Comparison of ENCODE assay signal across 19 cellular contexts in genomic region chr6:42720739-42721138, GRCh38. TPM values are rescaled to one million over a fixed set of nuclear protein-coding genes. Genes with fewer than 3 reads are reported as not detected.
A peak's percentile ranks its signal among the peaks of the same experiment; 100 is the strongest.
DNase-seq lines count a peak whose midpoint lies in the region; FAIRE-seq and TF ChIP-seq lines count a peak whose summit lies in the region.
"Had no signal": no experiment of that assay in that cellular context is flagged by ENCODE, and none has a peak within 500 bp of the region (broad histone marks: within the 10 kb centered on the region; RNA-seq: fewer than 3 reads in every experiment).

No MANE protein-coding gene starts in this region.

- no peak overlapping the region for H3K23ac ChIP-seq in mesenchymal stem cell (ENCODE audit: low read length in 2 of 2)

- peak overlapping the region; percentile 22 for H2AK5ac ChIP-seq in mesenchymal stem cell (ENCODE audit: low read length, severe bottlenecking)

- no peak overlapping the region for H3K9ac ChIP-seq in mesenchymal stem cell (ENCODE audit: low read length)
- no peak overlapping the region for H3K9ac ChIP-seq in smooth muscle cell (ENCODE audit: low read depth)

- H4K91ac ChIP-seq in mesenchymal stem cell (ENCODE audit: low read length) = no peak overlapping the region

- H3K4me2 ChIP-seq in mesenchymal stem cell (ENCODE audit: low read length, poor library complexity, severe bottlenecking) = peak overlapping the region; percentile 14
- H3K4me2 ChIP-seq in smooth muscle cell = no peak overlapping the region

- H3F3A ChIP-seq in smooth muscle cell (ENCODE audit: low read depth) = no peaks in the 10 kb centered on the region

- no peak overlapping the region for H3K18ac ChIP-seq in mesenchymal stem cell (ENCODE audit: low read depth in 1 of 2, low read length in 2 of 2)

- H3K36me3 ChIP-seq in brain microvascular endothelial cell (replicated peaks) = no peaks in the 10 kb centered on the region
- no peaks in the 10 kb centered on the region for H3K36me3 ChIP-seq in mesenchymal stem cell (ENCODE audit: control insufficient read depth in 1 of 2, insufficient read depth in 2 of 2, low read depth in 1 of 2, low read length in 2 of 2)
- H3K36me3 ChIP-seq in small intestine (ENCODE audit: control insufficient read depth in 2 of 2, insufficient read depth in 2 of 2, low read length in 2 of 2) = no peaks in the 10 kb centered on the region
- no peaks in the 10 kb centered on the region for H3K36me3 ChIP-seq in smooth muscle cell (ENCODE audit: low read depth)

- FAIRE-seq in small intestine (lab: Jason Lieb, UNC) = no peak
- FAIRE-seq: GM19239 had no signal

- no peak overlapping the region for H4K8ac ChIP-seq in mesenchymal stem cell (ENCODE audit: low read length)

- no peak overlapping the region for H2AFZ ChIP-seq in mesenchymal stem cell (ENCODE audit: low read depth, low read length)
- H2AFZ ChIP-seq in smooth muscle cell (ENCODE audit: low read depth) = no peak overlapping the region

- H3K79me2 ChIP-seq in smooth muscle cell (ENCODE audit: low read depth) = no peaks in the 10 kb centered on the region

- H2BK120ac ChIP-seq in mesenchymal stem cell (ENCODE audit: low read depth, low read length) = no peak overlapping the region

- peak; percentile 15 for TF ChIP-seq CTCF in brain microvascular endothelial cell (IDR thresholded peaks at IDR 0.05; ENCODE audit: low read depth, low read length, missing control alignments)
- no peak for TF ChIP-seq CTCF in smooth muscle cell (IDR thresholded peaks at IDR 0.05; ENCODE audit: borderline replicate concordance, insufficient read depth, poor library complexity, severe bottlenecking)

- H4K20me1 ChIP-seq in smooth muscle cell (ENCODE audit: low read depth) = no peaks in the 10 kb centered on the region

- no peaks in the 10 kb centered on the region for H3K79me1 ChIP-seq in mesenchymal stem cell (replicated peaks; ENCODE audit: low read length, poor library complexity, severe bottlenecking)

- H3K27me3 ChIP-seq in brain microvascular endothelial cell (replicated peaks) = no peaks in the 10 kb centered on the region
- peaks cover 0 to 6% of the 10 kb centered on the region in 2 experiments for H3K27me3 ChIP-seq in mesenchymal stem cell (ENCODE audit: control insufficient read depth in 1 of 2, insufficient read depth in 1 of 2, low read length in 2 of 2)
- H3K27me3 ChIP-seq in small intestine (ENCODE audit: control insufficient read depth in 2 of 2, insufficient read depth in 2 of 2, low read length in 2 of 2) = no peaks in the 10 kb centered on the region
- peaks cover 5% of the 10 kb centered on the region for H3K27me3 ChIP-seq in smooth muscle cell (ENCODE audit: low read depth)
- H3K27me3 ChIP-seq: esophagus muscularis mucosa had no signal

- H3K9me3 ChIP-seq in mesenchymal stem cell (ENCODE audit: control insufficient read depth, low read length) (no peaks in the 10 kb centered on the region), small intestine (ENCODE audit: control insufficient read depth, low read depth) (no peaks in the 10 kb centered on the region), smooth muscle cell (replicated peaks; ENCODE audit: low read depth) (no peaks in the 10 kb centered on the region)
- H3K9me3 ChIP-seq: esophagus muscularis mucosa had no signal

- in situ Hi-C loops in brain microvascular endothelial cell (cut with HindIII; ENCODE audit: low pct_ligation_motif_present, low sequenced_read_pairs) = no loop called here

- DNase-seq in ELR (ENCODE audit: low read depth) = peak; percentile 38
- peak; percentile 62 for DNase-seq in NCI-H226
- peak; percentile 33 for DNase-seq in brain microvascular endothelial cell
- DNase-seq in mesenchymal stem cell = no peak
- no peak for DNase-seq in OCI-M2 (lab: John Stamatoyannopoulos, UW; ENCODE audit: unreplicated experiment)
- DNase-seq in small intestine = no peak
- DNase-seq in smooth muscle cell (lab: John Stamatoyannopoulos, UW; ENCODE audit: unreplicated experiment) = no peak
- DNase-seq: activated CD4-positive, alpha-beta T cell treated with anti-CD3 and anti-CD28 coated beads, Interleukin-2, amount 50 U/mL, for 4 hours; activated naive CD4-positive, alpha-beta T cell treated with anti-CD3 and anti-CD28 coated beads for 36 hours; activated T-cell treated with anti-CD3 and anti-CD28 coated beads for 4 hours; DMS 273 treated with DMSO at 0.1 percent for 48 hours; NCI-H2029 treated with DMSO at 0.1 percent for 48 hours; NCI-H524 treated with DMSO at 0.1 percent for 48 hours; nephron progenitor cell; OCI-M1 had no signal

- no peak overlapping the region for H2BK5ac ChIP-seq in mesenchymal stem cell (ENCODE audit: low read depth, low read length, poor library complexity, severe bottlenecking)

- H3K27ac ChIP-seq in brain microvascular endothelial cell (no peak overlapping the region), mesenchymal stem cell (ENCODE audit: low read length, poor library complexity, severe bottlenecking) (no peak overlapping the region), small intestine (ENCODE audit: low read depth in 1 of 2, low read length in 1 of 2) (no peak overlapping the region), smooth muscle cell (ENCODE audit: low read depth) (no peak overlapping the region)
- H3K27ac ChIP-seq: esophagus muscularis mucosa, skin epidermis had no signal

- 60% methylated on average over 8 of the region's 8 CpGs for WGBS in mesenchymal stem cell
- 49 to 71% (median 56%) methylated on average over 8 of the region's 8 CpGs for WGBS in small intestine, 3 donors
- 74% methylated on average over 8 of the region's 8 CpGs for WGBS in smooth muscle cell (ENCODE audit: low lambda C conversion rate)

- no peak overlapping the region for H3K4ac ChIP-seq in mesenchymal stem cell (ENCODE audit: low read depth in 1 of 2, low read length in 2 of 2)

- H2BK12ac ChIP-seq in mesenchymal stem cell (ENCODE audit: low read length in 2 of 2) = no peak overlapping the region

- H3K4me1 ChIP-seq in mesenchymal stem cell (ENCODE audit: control insufficient read depth, insufficient read depth, low read depth, low read length) (peaks cover 6% of the 10 kb centered on the region), small intestine (ENCODE audit: control insufficient read depth in 2 of 2, insufficient read depth in 1 of 2, low read depth in 1 of 2, low read length in 1 of 2) (no peaks in the 10 kb centered on the region), smooth muscle cell (ENCODE audit: low read depth) (no peaks in the 10 kb centered on the region)

- no peak overlapping the region for H2BK15ac ChIP-seq in mesenchymal stem cell (ENCODE audit: low read depth, poor library complexity, severe bottlenecking)

- no peak overlapping the region for H3K4me3 ChIP-seq in brain microvascular endothelial cell (ENCODE audit: low read depth, low read length)
- H3K4me3 ChIP-seq in mesenchymal stem cell (ENCODE audit: insufficient read depth in 1 of 2, low read depth in 1 of 2, low read length in 2 of 2) = no peak overlapping the region
- no peak overlapping the region for H3K4me3 ChIP-seq in small intestine (ENCODE audit: low read depth in 1 of 2, low read length in 2 of 2)
- no peak overlapping the region for H3K4me3 ChIP-seq in smooth muscle cell
- H3K4me3 ChIP-seq: esophagus muscularis mucosa, skin epidermis had no signal

- no peak overlapping the region for H3K14ac ChIP-seq in mesenchymal stem cell (ENCODE audit: low read length in 2 of 2)

RNA-seq across cellular contexts. Expression of gene PRPH2, which starts 1.7 kb away (rescaled TPM):
- 0.03 TPM for polyA plus RNA-seq in mesenchymal stem cell (2013, experiment 1 of 2)
- 0.07 TPM for polyA plus RNA-seq in mesenchymal stem cell (2013, experiment 2 of 2)
- polyA plus RNA-seq in small intestine (under 1 TPM in 1 of 3 donors, not detected in 2; 0.92 TPM), smooth muscle cell (0.07 TPM in 1 of 2 replicates, not detected in the other)
- total RNA-seq in smooth muscle cell = not detected in 2 replicates
- total RNA-seq: activated naive CD4-positive, alpha-beta T cell treated with anti-CD3 and anti-CD28 coated beads for 36 hours; progenitor cell of endocrine pancreas had no signal

RNA-seq across cellular contexts. Expression of gene TBCC, which starts 25.2 kb away (rescaled TPM):
- polyA plus RNA-seq in mesenchymal stem cell (2013, experiment 1 of 2) = 20.5 TPM
- polyA plus RNA-seq in mesenchymal stem cell (2013, experiment 2 of 2) = 22.6 TPM
- polyA plus RNA-seq in small intestine (10 to 100 TPM; 23.8 to 30.0 (median 25.7) TPM), smooth muscle cell (31.8 and 41.5 TPM in 2 replicates)
- 30.1 and 31.5 TPM in 2 replicates for total RNA-seq in smooth muscle cell

Comparison
In these comparisons a context has a peak if more than half of its experiments do, and no peak if none do; other contexts are left out.
1. DNase-seq: peak in ELR (single experiment), NCI-H226 (single experiment) and brain microvascular endothelial cell (single experiment); none in mesenchymal stem cell (single experiment), OCI-M2 (single experiment), small intestine (single experiment) and smooth muscle cell (single experiment).